18 cellular contexts compared by ENCODE assay signal in genomic region chr2:182163878-182164277, GRCh38.
A peak's percentile ranks its signal among the peaks of the same experiment; 100 is the strongest.
DNase-seq lines count a peak whose midpoint lies in the region; ATAC-seq, FAIRE-seq and TF ChIP-seq lines count a peak whose summit lies in the region.
"Had no signal": no experiment of that assay in that cellular context is flagged by ENCODE, and none has a peak within 500 bp of the region (broad histone marks: within the 10 kb centered on the region; RNA-seq: fewer than 3 reads in every experiment).

No MANE protein-coding gene starts in this region.

- FAIRE-seq in HTR-8/SVneo (lab: Jason Lieb, UNC), result peak; percentile 23
- FAIRE-seq: GM12891, GM18507, H54 had no signal

- no peak overlapping the region for H3K27ac ChIP-seq in mesendoderm (ENCODE audit: low read depth, low read length)

- no peak overlapping the region for H2BK15ac ChIP-seq in mesendoderm (replicated peaks; ENCODE audit: low read depth)

- no peaks in the 10 kb centered on the region for H3K27me3 Mint-ChIP-seq in WTC11 (ENCODE audit: low read depth)

- no peaks in the 10 kb centered on the region for H3K9me3 Mint-ChIP-seq in WTC11
- H3K9me3 Mint-ChIP-seq: CD4-positive, alpha-beta memory T cell; HFFc6 had no signal

- H3K27ac Mint-ChIP-seq in WTC11, result no peak overlapping the region
- H3K27ac Mint-ChIP-seq: CD4-positive, alpha-beta memory T cell; HFFc6 had no signal

- no peak overlapping the region for H3K18ac ChIP-seq in mesendoderm (ENCODE audit: low read length)

- DNase-seq in HTR-8/SVneo (ENCODE audit: insufficient read length, low spot score) (no peak), WTC11 (ENCODE audit: low spot score) (no peak), left colon (peak in 1 of 2 donors; percentile 25), dedifferentiated amniotic fluid mesenchymal stem cell (ENCODE audit: extremely low spot score) (no peak), mesendoderm (no peak)
- DNase-seq: Calu3; CD4-positive, alpha-beta memory T cell; COR-L47; DMS53; DMS79 treated with DMSO at 0.1 percent for 48 hours; GF-D8; GOT3; HFFc6 had no signal

- no peaks in the 10 kb centered on the region for H3K79me1 ChIP-seq in mesendoderm (ENCODE audit: low read length)

- ATAC-seq in WTC11, result peak; percentile 39; the same call in 1 of the 2 replicates
- peak; percentile 53 for ATAC-seq in left colon
- ATAC-seq in SK-N-SH treated with all-trans-retinoic acid at 6 μM for 48 hours, result no peak

- intact Hi-C loops in left colon (cut with DNase I, micrococcal nuclease), result no loop called here

- no peaks in the 10 kb centered on the region for H3K79me2 ChIP-seq in mesendoderm (ENCODE audit: control insufficient read depth, insufficient read depth, low read length)

- H3K36me3 Mint-ChIP-seq in WTC11, result no peaks in the 10 kb centered on the region
- H3K36me3 Mint-ChIP-seq: CD4-positive, alpha-beta memory T cell had no signal

- no peaks in the 10 kb centered on the region for H3K36me3 ChIP-seq in mesendoderm (ENCODE audit: control insufficient read depth, insufficient read depth, low read length)
- H3K36me3 ChIP-seq: HAP-1 had no signal

- no peak overlapping the region for H2BK5ac ChIP-seq in mesendoderm (ENCODE audit: low read length)

- H3K4me3 Mint-ChIP-seq in WTC11, result no peak overlapping the region
- H3K4me3 Mint-ChIP-seq: CD4-positive, alpha-beta memory T cell; HFFc6 had no signal

- no peaks in the 10 kb centered on the region for H3K27me3 ChIP-seq in mesendoderm (ENCODE audit: insufficient read depth, low read length, poor library complexity)

- H3K9ac ChIP-seq in mesendoderm (ENCODE audit: low read length), result no peak overlapping the region

- H3K4me1 Mint-ChIP-seq in WTC11, result no peaks in the 10 kb centered on the region
- H3K4me1 Mint-ChIP-seq: CD4-positive, alpha-beta memory T cell had no signal

- no CpG with 5 or more reads among the region's 3 CpGs for WGBS in mesendoderm (ENCODE audit: extremely low coverage, insufficient coverage, low lambda C conversion rate)

- no peak for TF ChIP-seq CTCF in WTC11 (IDR thresholded peaks at IDR 0.05)

- POLR2A ChIA-PET in WTC11 (lab: Charles Lee), result no interaction called here

- H3K56ac ChIP-seq in mesendoderm (ENCODE audit: low read length), result no peak overlapping the region

- H3K4ac ChIP-seq in mesendoderm (ENCODE audit: low read depth, low read length), result no peak overlapping the region

- H3K4me1 ChIP-seq in mesendoderm (ENCODE audit: control insufficient read depth, low read depth, low read length), result no peaks in the 10 kb centered on the region
- H3K4me1 ChIP-seq: HAP-1 had no signal

- H2AK5ac ChIP-seq in mesendoderm (ENCODE audit: low read length), result no peak overlapping the region

- H4K5ac ChIP-seq in mesendoderm (ENCODE audit: low read length), result no peak overlapping the region

- no peak overlapping the region for H2BK120ac ChIP-seq in mesendoderm (ENCODE audit: low read depth, low read length)

- H3K4me2 ChIP-seq in mesendoderm (ENCODE audit: low read length), result no peak overlapping the region

- H3K4me3 ChIP-seq in mesendoderm (ENCODE audit: low read length), result no peak overlapping the region
- H3K4me3 ChIP-seq: HAP-1 had no signal

- CTCF ChIA-PET in WTC11 (lab: Charles Lee), result no interaction called here

- H3K23ac ChIP-seq in mesendoderm (ENCODE audit: low read length), result no peak overlapping the region

- no peak overlapping the region for H4K8ac ChIP-seq in mesendoderm (ENCODE audit: low read depth, low read length)

TF ChIP-seq in WTC11, 78 proteins besides CTCF, POLR2A, EP300 and RAD21:
- no peak for TF ChIP-seq E2F5 (CRISPR knock-in tag; IDR thresholded peaks at IDR 0.05)
- no peak for TF ChIP-seq FOXJ3 (CRISPR knock-in tag; IDR thresholded peaks at IDR 0.05; ENCODE audit: borderline replicate concordance)
- no peak for TF ChIP-seq AR (CRISPR knock-in tag; IDR thresholded peaks at IDR 0.05)
- TF ChIP-seq CREB1 (CRISPR knock-in tag; IDR thresholded peaks at IDR 0.05), result no peak
- TF ChIP-seq TP53 (CRISPR knock-in tag; IDR thresholded peaks at IDR 0.05), result no peak
- TF ChIP-seq ELF4 (CRISPR knock-in tag; IDR thresholded peaks at IDR 0.05; ENCODE audit: low read depth), result no peak
- no peak for TF ChIP-seq NFYB (CRISPR knock-in tag; conservative IDR thresholded peaks at IDR 0.05; ENCODE audit: low read depth)
- TF ChIP-seq FOXK1 (CRISPR knock-in tag; IDR thresholded peaks at IDR 0.05), result no peak
- TF ChIP-seq FOXP1 (CRISPR knock-in tag; IDR thresholded peaks at IDR 0.05; ENCODE audit: borderline replicate concordance), result no peak
- TF ChIP-seq SMAD4 (CRISPR knock-in tag; IDR thresholded peaks at IDR 0.05), result no peak
- no peak for TF ChIP-seq NFATC4 (CRISPR knock-in tag; IDR thresholded peaks at IDR 0.05)
TF ChIP-seq in WTC11: peak in this region for 0.

TF ChIP-seq in SK-N-SH treated with all-trans-retinoic acid at 6 μM for 48 hours, 23 proteins besides CTCF, POLR2A, EP300 and RAD21 (continues in another document):
- TF ChIP-seq ISL1 (CRISPR knock-in tag; IDR thresholded peaks at IDR 0.05) (no peak), TSHZ2 (CRISPR knock-in tag; IDR thresholded peaks at IDR 0.05) (no peak), ZFP3 (CRISPR knock-in tag; IDR thresholded peaks at IDR 0.05) (no peak), OSR1 (CRISPR knock-in tag; IDR thresholded peaks at IDR 0.05) (no peak), ZC3H10 (CRISPR knock-in tag; IDR thresholded peaks at IDR 0.05) (no peak), ESRRG (CRISPR knock-in tag; IDR thresholded peaks at IDR 0.05) (no peak), CSDC2 (CRISPR knock-in tag; IDR thresholded peaks at IDR 0.05) (no peak), PPARA (CRISPR knock-in tag; IDR thresholded peaks at IDR 0.05; ENCODE audit: borderline replicate concordance) (no peak), RARB (CRISPR knock-in tag; IDR thresholded peaks at IDR 0.05) (no peak), BACH2 (CRISPR knock-in tag; IDR thresholded peaks at IDR 0.05; ENCODE audit: borderline replicate concordance) (no peak), ZNF565 (CRISPR knock-in tag; conservative IDR thresholded peaks at IDR 0.05; ENCODE audit: low read depth) (no peak), ZNF8 (CRISPR knock-in tag; IDR thresholded peaks at IDR 0.05) (no peak), ZFP30 (CRISPR knock-in tag; IDR thresholded peaks at IDR 0.05) (no peak), TOX (CRISPR knock-in tag; IDR thresholded peaks at IDR 0.05; ENCODE audit: borderline replicate concordance) (no peak), PATZ1 (CRISPR knock-in tag; IDR thresholded peaks at IDR 0.05; ENCODE audit: borderline replicate concordance) (no peak)
- TF ChIP-seq, protein P1, sequence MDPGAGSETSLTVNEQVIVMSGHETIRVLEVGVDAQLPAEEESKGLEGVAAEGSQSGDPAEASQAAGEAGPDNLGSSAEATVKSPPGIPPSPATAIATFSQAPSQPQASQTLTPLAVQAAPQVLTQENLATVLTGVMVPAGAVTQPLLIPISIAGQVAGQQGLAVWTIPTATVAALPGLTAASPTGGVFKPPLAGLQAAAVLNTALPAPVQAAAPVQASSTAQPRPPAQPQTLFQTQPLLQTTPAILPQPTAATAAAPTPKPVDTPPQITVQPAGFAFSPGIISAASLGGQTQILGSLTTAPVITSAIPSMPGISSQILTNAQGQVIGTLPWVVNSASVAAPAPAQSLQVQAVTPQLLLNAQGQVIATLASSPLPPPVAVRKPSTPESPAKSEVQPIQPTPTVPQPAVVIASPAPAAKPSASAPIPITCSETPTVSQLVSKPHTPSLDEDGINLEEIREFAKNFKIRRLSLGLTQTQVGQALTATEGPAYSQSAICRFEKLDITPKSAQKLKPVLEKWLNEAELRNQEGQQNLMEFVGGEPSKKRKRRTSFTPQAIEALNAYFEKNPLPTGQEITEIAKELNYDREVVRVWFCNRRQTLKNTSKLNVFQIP (CRISPR knock-in tag; IDR thresholded peaks at IDR 0.05; ENCODE audit: borderline replicate concordance, low read depth), result no peak
